In genomic region chr10:101228682-101229274, GRCh38 we compare ENCODE assay signal across 12 cellular contexts. TPM values are rescaled to one million over a fixed set of nuclear protein-coding genes. Genes with fewer than 3 reads are reported as not detected.
DNase-seq lines count a peak whose midpoint lies in the region; ATAC-seq and TF ChIP-seq lines count a peak whose summit lies in the region.
"Had no signal": no experiment of that assay in that cellular context is flagged by ENCODE, and none has a peak within 500 bp of the region (broad histone marks: within the 10 kb centered on the region; RNA-seq: fewer than 3 reads in every experiment).

No MANE protein-coding gene starts in this region.

- H3K4me1 Mint-ChIP-seq in CD4-positive, alpha-beta memory T cell, result peaks cover 26 to 48% (median 34%) of the 10 kb centered on the region in 4 donors
- peaks cover 44% of the 10 kb centered on the region for H3K4me1 Mint-ChIP-seq in GM23338
- H3K4me1 Mint-ChIP-seq in brain, result peaks cover 45% of the 10 kb centered on the region
- H3K4me1 Mint-ChIP-seq in activated CD4-positive, alpha-beta T cell treated with anti-CD3 and anti-CD28 coated beads for 36 hours, result peaks cover 34% of the 10 kb centered on the region

- H2AFZ ChIP-seq in GM23338 (no peak overlapping the region), neural cell (ENCODE audit: low read depth, low read length) (no peak overlapping the region)

- H3K4me2 ChIP-seq in GM23338, result peak overlapping the region; percentile 71; the same call in 1 of the 2 replicates
- no peak overlapping the region for H3K4me2 ChIP-seq in neural cell (ENCODE audit: low read length)

- no peaks in the 10 kb centered on the region for H3K9me3 ChIP-seq in CD4-positive, alpha-beta memory T cell (ENCODE audit: control insufficient read depth in 1 of 2, low read length in 2 of 2)
- no peaks in the 10 kb centered on the region for H3K9me3 ChIP-seq in neural cell (ENCODE audit: low read length)

- no peak for TF ChIP-seq RAD21 in neural cell (conservative IDR thresholded peaks at IDR 0.05)

- no peak for TF ChIP-seq EP300 in neural cell (conservative IDR thresholded peaks at IDR 0.05; ENCODE audit: poor library complexity, severe bottlenecking)

- H4K20me1 ChIP-seq in GM23338 (replicated peaks; ENCODE audit: insufficient read depth) (peaks cover 30% of the 10 kb centered on the region), neural cell (ENCODE audit: insufficient read depth) (no peaks in the 10 kb centered on the region)

- H3K27me3 Mint-ChIP-seq in CD4-positive, alpha-beta memory T cell, result peaks cover 58 to 69% of the 10 kb centered on the region in 2 donors
- H3K27me3 Mint-ChIP-seq in GM23338 (ENCODE audit: insufficient read depth, low read depth, poor library complexity) (peaks cover 93% of the 10 kb centered on the region), brain (peaks cover 98% of the 10 kb centered on the region)
- peaks cover 72% of the 10 kb centered on the region for H3K27me3 Mint-ChIP-seq in activated CD4-positive, alpha-beta T cell treated with anti-CD3 and anti-CD28 coated beads for 36 hours

- peak in 1 of 5 donors; percentile 27 for DNase-seq in CD4-positive, alpha-beta memory T cell
- DNase-seq in GM23338 (ENCODE audit: low spot score) (peak; percentile 71), nucleus accumbens (lab: John Stamatoyannopoulos, UW) (no peak), NCI-H510A treated with DMSO at 0.1 percent for 48 hours (lab: John Stamatoyannopoulos, UW) (no peak)
- DNase-seq in activated CD4-positive, alpha-beta T cell treated with anti-CD3 and anti-CD28 coated beads for 36 hours, result no peak
- DNase-seq: activated CD4-positive, alpha-beta T cell treated with anti-CD3 and anti-CD28 coated beads, Interleukin-2, amount 50 U/mL, for 4 hours; brain microvascular endothelial cell; foreskin melanocyte had no signal

- H3K36me3 Mint-ChIP-seq in CD4-positive, alpha-beta memory T cell, result no peaks in the 10 kb centered on the region
- H3K36me3 Mint-ChIP-seq in GM23338 (ENCODE audit: low read depth), result no peaks in the 10 kb centered on the region
- H3K36me3 Mint-ChIP-seq in brain, result no peaks in the 10 kb centered on the region
- no peaks in the 10 kb centered on the region for H3K36me3 Mint-ChIP-seq in activated CD4-positive, alpha-beta T cell treated with anti-CD3 and anti-CD28 coated beads for 36 hours (ENCODE audit: low read depth)

- H3K4me3 Mint-ChIP-seq in CD4-positive, alpha-beta memory T cell, result peak overlapping the region in 7 of 8 donors; percentile 53 to 84 (median 78)
- H3K4me3 Mint-ChIP-seq in GM23338 (peak overlapping the region; percentile 31; the same call in 2 of the 3 replicates), brain (peak overlapping the region; percentile 4 to 90 (median 81))
- no peak overlapping the region for H3K4me3 Mint-ChIP-seq in activated CD4-positive, alpha-beta T cell treated with anti-CD3 and anti-CD28 coated beads for 36 hours

- peak; percentile 2; the same call in 2 of the 3 replicates for ATAC-seq in GM23338
- no peak for ATAC-seq in GM19463 (IDR thresholded peaks at IDR 0.05; ENCODE audit: unreplicated experiment)
- ATAC-seq in activated CD4-positive, alpha-beta T cell treated with anti-CD3 and anti-CD28 coated beads for 36 hours, result no peak
- ATAC-seq: K562 had no signal

- H3K9me2 ChIP-seq in GM23338 (ENCODE audit: insufficient read depth) (no peaks in the 10 kb centered on the region), neural cell (ENCODE audit: insufficient read depth, low read length) (no peaks in the 10 kb centered on the region)

- H3K27me3 ChIP-seq in CD4-positive, alpha-beta memory T cell (ENCODE audit: insufficient read depth, low read length), result peaks cover 75% of the 10 kb centered on the region
- H3K27me3 ChIP-seq in GM23338 (ENCODE audit: insufficient read depth), result peaks cover 100% of the 10 kb centered on the region
- H3K27me3 ChIP-seq in neural cell (ENCODE audit: insufficient read depth, low read depth, low read length), result peaks cover 99% of the 10 kb centered on the region

- H3K27ac ChIP-seq in CD4-positive, alpha-beta memory T cell (ENCODE audit: low read depth, low read length), result no peak overlapping the region
- no peak overlapping the region for H3K27ac ChIP-seq in GM23338 (ENCODE audit: low read depth)
- no peak overlapping the region for H3K27ac ChIP-seq in neural cell (ENCODE audit: low read length)
- H3K27ac ChIP-seq: brain microvascular endothelial cell had no signal

- peaks cover 10% of the 10 kb centered on the region; the same call in 1 of the 2 replicates for H3F3A ChIP-seq in GM23338 (replicated peaks; ENCODE audit: low read depth)
- no peaks in the 10 kb centered on the region for H3F3A ChIP-seq in neural cell (ENCODE audit: insufficient read depth, low read length, poor library complexity, severe bottlenecking)

- no peak overlapping the region for H3K9ac ChIP-seq in neural cell (ENCODE audit: low read length)

- TF ChIP-seq CTCF in GM23338 (conservative IDR thresholded peaks at IDR 0.05; ENCODE audit: low read depth in 2 of 2), result no peak
- TF ChIP-seq CTCF in brain (conservative IDR thresholded peaks at IDR 0.05), result no peak
- no peak for TF ChIP-seq CTCF in neural cell (IDR thresholded peaks at IDR 0.05; ENCODE audit: poor library complexity, severe bottlenecking)

- intact Hi-C loops in CD4-positive, alpha-beta memory T cell (cut with micrococcal nuclease), result no loop called here
- intact Hi-C loops in activated CD4-positive, alpha-beta T cell treated with anti-CD3 and anti-CD28 coated beads for 36 hours (cut with DNase I, micrococcal nuclease), result loop anchor here (5.0 to 10.0 kb wide), 3 partner anchors 404 to 571 kb away; no protein-coding TSS in a partner anchor

- H3K27ac Mint-ChIP-seq in CD4-positive, alpha-beta memory T cell, result peak overlapping the region in 2 of 7 donors; percentile 2 to 40
- no peak overlapping the region for H3K27ac Mint-ChIP-seq in GM23338
- peak overlapping the region in 2 of 5 experiments; percentile 36 to 92 for H3K27ac Mint-ChIP-seq in brain
- H3K27ac Mint-ChIP-seq in activated CD4-positive, alpha-beta T cell treated with anti-CD3 and anti-CD28 coated beads for 36 hours, result no peak overlapping the region

- H3K4me1 ChIP-seq in CD4-positive, alpha-beta memory T cell (ENCODE audit: insufficient read depth, low read length), result peaks cover 50% of the 10 kb centered on the region
- peaks cover 32% of the 10 kb centered on the region for H3K4me1 ChIP-seq in GM23338 (ENCODE audit: insufficient read depth)

- CTCF ChIA-PET in CD4-positive, alpha-beta memory T cell (lab: Charles Lee; ENCODE audit: partially characterized antibody), result interaction anchor here (0.9 to 1.9 kb wide), 4 partner anchors 8 to 14 kb away, joined by 3 to 7 read pairs (median 5); no protein-coding TSS in a partner anchor
- CTCF ChIA-PET in activated CD4-positive, alpha-beta T cell treated with anti-CD3 and anti-CD28 coated beads for 36 hours (lab: Charles Lee), result interaction anchor here (0.5 to 3.5 kb wide), 5 partner anchors 11 to 729 kb away, joined by 3 to 27 read pairs (median 4); no protein-coding TSS in a partner anchor

- H3K9me3 Mint-ChIP-seq in CD4-positive, alpha-beta memory T cell, result peaks cover 0 to 8% (median 0%) of the 10 kb centered on the region in 8 donors
- peaks cover 19% of the 10 kb centered on the region for H3K9me3 Mint-ChIP-seq in GM23338
- H3K9me3 Mint-ChIP-seq in brain, result peaks cover 0 to 9% (median 0%) of the 10 kb centered on the region in 5 experiments
- H3K9me3 Mint-ChIP-seq in activated CD4-positive, alpha-beta T cell treated with anti-CD3 and anti-CD28 coated beads for 36 hours (ENCODE audit: low read depth), result no peaks in the 10 kb centered on the region

- POLR2A ChIA-PET in CD4-positive, alpha-beta memory T cell (lab: Charles Lee; ENCODE audit: partially characterized antibody), result no interaction called here
- POLR2A ChIA-PET in activated CD4-positive, alpha-beta T cell treated with anti-CD3 and anti-CD28 coated beads for 36 hours (lab: Charles Lee), result no interaction called here

- no peaks in the 10 kb centered on the region for H3K79me2 ChIP-seq in GM23338 (replicated peaks; ENCODE audit: insufficient read depth)
- H3K79me2 ChIP-seq in neural cell (replicated peaks; ENCODE audit: insufficient read depth, low read length), result no peaks in the 10 kb centered on the region

- no peak overlapping the region for H3K4me3 ChIP-seq in CD4-positive, alpha-beta memory T cell (ENCODE audit: low read length in 2 of 2)
- no peak overlapping the region for H3K4me3 ChIP-seq in GM23338
- H3K4me3 ChIP-seq in neural cell (ENCODE audit: low read length), result peak overlapping the region; percentile 18
- H3K4me3 ChIP-seq: K562 had no signal

- no peaks in the 10 kb centered on the region for H3K36me3 ChIP-seq in CD4-positive, alpha-beta memory T cell (ENCODE audit: insufficient read depth, low read length)
- no peaks in the 10 kb centered on the region for H3K36me3 ChIP-seq in GM23338 (ENCODE audit: insufficient read depth)
- H3K36me3 ChIP-seq in neural cell (ENCODE audit: insufficient read depth, low read length), result no peaks in the 10 kb centered on the region
- H3K36me3 ChIP-seq: brain microvascular endothelial cell had no signal

TF ChIP-seq in GM23338, 12 proteins besides CTCF, POLR2A, EP300 and RAD21:
- peak; percentile 55 for TF ChIP-seq EZH2 (IDR thresholded peaks at IDR 0.05; ENCODE audit: low read depth, unreplicated experiment)
- no peak for TF ChIP-seq ZNF114 (CRISPR knock-in tag; IDR thresholded peaks at IDR 0.05)

TF ChIP-seq in neural cell, 6 proteins besides CTCF, POLR2A, EP300 and RAD21:
- no peak for TF ChIP-seq SMC3 (conservative IDR thresholded peaks at IDR 0.05; ENCODE audit: poor library complexity)
- TF ChIP-seq EZH2 (IDR thresholded peaks at IDR 0.05; ENCODE audit: borderline replicate concordance, insufficient read depth, low read length, poor library complexity, severe bottlenecking), result peak; percentile 17

RNA-seq across cellular contexts. Expression of gene LBX1, which starts 0.5 kb away (rescaled TPM):
- total RNA-seq in CD4-positive, alpha-beta memory T cell, result not detected
- polyA plus RNA-seq in CD4-positive, alpha-beta memory T cell, result not detected
- total RNA-seq in GM23338 (2014; rRNA removed; shearing (Covaris generic)), result not detected in 2 replicates
- not detected in 2 replicates for polyA plus RNA-seq in GM23338 (2016; fragmentation: Nextera tagmentation; extraction: Ambion mirVana)
- not detected for polyA plus RNA-seq in brain (ENCODE audit: insufficient read depth, low read depth, low replicate concordance)
- polyA plus RNA-seq in neural cell, result 0.08 TPM in 1 of 2 replicates, not detected in the other
- not detected in 2 replicates for polyA minus RNA-seq in neural cell
- not detected for total RNA-seq in activated CD4-positive, alpha-beta T cell treated with anti-CD3 and anti-CD28 coated beads for 36 hours
- total RNA-seq: K562 had no signal
- polyA plus RNA-seq: K562 had no signal
